ENCODE assay signal across 26 cellular contexts in the genomic region with DNA sequence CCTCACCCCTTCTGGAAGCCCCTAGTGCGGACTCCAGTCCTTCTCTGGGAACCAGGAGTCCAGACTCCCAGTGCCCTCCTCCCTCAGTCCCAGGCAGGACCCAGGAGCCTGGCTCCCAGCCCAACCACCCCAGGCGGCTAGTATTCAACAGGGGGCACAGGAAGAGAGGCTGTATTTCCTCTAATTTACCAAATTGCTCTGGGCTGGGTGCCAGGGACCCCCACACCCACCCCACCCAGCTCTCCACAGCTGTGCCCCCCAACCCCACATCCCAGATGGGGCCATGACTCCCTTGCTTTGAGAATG. TPM values are rescaled to one million over a fixed set of nuclear protein-coding genes. Genes with fewer than 3 reads are reported as not detected.
DNase-seq lines count a peak whose midpoint lies in the region; ATAC-seq, FAIRE-seq and TF ChIP-seq lines count a peak whose summit lies in the region.
"Had no signal": no experiment of that assay in that cellular context is flagged by ENCODE, and none has a peak within 500 bp of the region (broad histone marks: within the 10 kb centered on the region; RNA-seq: fewer than 3 reads in every experiment).

No MANE protein-coding gene starts in this region.

- CTCF ChIA-PET in A549 (lab: Yijun Ruan, JAX): no interaction called here
- CTCF ChIA-PET in Caco-2 (lab: Charles Lee): no interaction called here
- CTCF ChIA-PET in RWPE1 (lab: Yijun Ruan, JAX): no interaction called here

- TF ChIP-seq RAD21 in A549 (conservative IDR thresholded peaks at IDR 0.05 in 1 of 2, IDR thresholded peaks at IDR 0.05 in 1 of 2): no peak

- FAIRE-seq in A549 (lab: Jason Lieb, UNC) (no peak), kidney (lab: Jason Lieb, UNC) (no peak)
- FAIRE-seq: pancreas had no signal

- H3K36me3 ChIP-seq in Caco-2 (ENCODE audit: control insufficient read depth, insufficient read depth, low read length) (no peaks in the 10 kb centered on the region), hepatocyte (replicated peaks; ENCODE audit: insufficient read depth, low read depth) (no peaks in the 10 kb centered on the region), kidney (ENCODE audit: control insufficient read depth in 1 of 2, insufficient read depth in 2 of 2, low read length in 2 of 2) (no peaks in the 10 kb centered on the region), Karpas-422 (ENCODE audit: insufficient read depth, low read length) (no peaks in the 10 kb centered on the region)
- H3K36me3 ChIP-seq: pancreas, Peyer's patch had no signal

- DNase-seq in A549 (ENCODE audit: low read depth in 1 of 2, low spot score in 1 of 2): no peak
- no peak for DNase-seq in Caco-2
- no peak for DNase-seq in RWPE1 (ENCODE audit: low spot score)
- no peak for DNase-seq in hepatocyte (ENCODE audit: low spot score)
- DNase-seq in kidney: no peak
- DNase-seq in NCI-H1436 treated with DMSO at 0.1 percent for 48 hours (lab: John Stamatoyannopoulos, UW): no peak
- DNase-seq in Karpas-422: no peak
- no peak for DNase-seq in NCI-H2227 (lab: John Stamatoyannopoulos, UW; ENCODE audit: unreplicated experiment)
- DNase-seq: activated CD4-positive, alpha-beta T cell treated with anti-CD3 and anti-CD28 coated beads for 36 hours; activated naive CD4-positive, alpha-beta T cell treated with anti-CD3 and anti-CD28 coated beads, Interleukin-2, amount 10 ng/mL, durations not matched to agents 7 days and 5 days; activated T-cell treated with anti-CD3 and anti-CD28 coated beads, Interleukin-2, amount 50 U/mL, for 24 hours; amygdala; caudate nucleus; EL; IMR-90; NCI-H1105; NCI-H446; Peyer's patch; stimulated activated CD4-positive, alpha-beta T cell treated with anti-CD3 and anti-CD28 coated beads, Interleukin-2, amount 100 ng/mL, for 48 hours; stimulated activated naive CD4-positive, alpha-beta T cell treated with Interleukin-2 at 50 U/mL for 16 hours; testis had no signal

- H3K4me2 ChIP-seq in A549 (peak overlapping the region; percentile 97), hepatocyte (peak overlapping the region; percentile 85), Karpas-422 (ENCODE audit: low read depth, low read length, poor library complexity, severe bottlenecking) (no peak overlapping the region)

- no peak for TF ChIP-seq POLR2A in A549 (IDR thresholded peaks at IDR 0.05; ENCODE audit: low read length)

- no peak overlapping the region for H2AFZ ChIP-seq in hepatocyte
- no peak overlapping the region for H2AFZ ChIP-seq in Karpas-422 (ENCODE audit: low read length)

- ATAC-seq in A549: no peak
- ATAC-seq: activated CD4-positive, alpha-beta T cell treated with anti-CD3 and anti-CD28 coated beads for 36 hours; pancreas had no signal

- H3K27ac ChIP-seq in A549 (peak overlapping the region; percentile 9 to 95; a peak in 4 of 6 replicates), RWPE1 (peak overlapping the region; percentile 88), hepatocyte (no peak overlapping the region), kidney (ENCODE audit: low read depth in 2 of 2, low read length in 2 of 2) (no peak overlapping the region), Karpas-422 (ENCODE audit: low read length) (no peak overlapping the region)
- H3K27ac ChIP-seq: pancreas, Peyer's patch, testis had no signal

- H3K79me2 ChIP-seq in hepatocyte (no peaks in the 10 kb centered on the region), Karpas-422 (ENCODE audit: low read length) (no peaks in the 10 kb centered on the region)

- H3K36me3 Mint-ChIP-seq in Caco-2 (ENCODE audit: insufficient read depth, unreplicated experiment): peaks cover 40% of the 10 kb centered on the region

- H3K9me3 ChIP-seq in A549 (no peaks in the 10 kb centered on the region), Caco-2 (no peaks in the 10 kb centered on the region), hepatocyte (ENCODE audit: low read depth) (no peaks in the 10 kb centered on the region), kidney (ENCODE audit: control insufficient read depth in 1 of 2, low read length in 2 of 2) (no peaks in the 10 kb centered on the region), Karpas-422 (ENCODE audit: low read length) (no peaks in the 10 kb centered on the region)
- H3K9me3 ChIP-seq: pancreas, Peyer's patch, testis had no signal

- H3K9me3 Mint-ChIP-seq in Caco-2 (ENCODE audit: unreplicated experiment): peaks cover 10% of the 10 kb centered on the region

- H3K27ac Mint-ChIP-seq in Caco-2 (ENCODE audit: unreplicated experiment): no peak overlapping the region
- H3K27ac Mint-ChIP-seq: activated CD4-positive, alpha-beta T cell treated with anti-CD3 and anti-CD28 coated beads for 36 hours; activated naive CD4-positive, alpha-beta T cell treated with anti-CD3 and anti-CD28 coated beads, Interleukin-2, amount 10 ng/mL, durations not matched to agents 7 days and 5 days; activated T-cell treated with anti-CD3 and anti-CD28 coated beads, Interleukin-2, amount 50 U/mL, for 24 hours; CD14-positive monocyte had no signal

- TF ChIP-seq CTCF in A549 (IDR thresholded peaks at IDR 0.05) (no peak), Caco-2 (IDR thresholded peaks at IDR 0.05; ENCODE audit: insufficient read depth in 1 of 2, low read depth in 1 of 2, low read length in 1 of 2, severe bottlenecking in 1 of 2, unreplicated experiment in 1 of 2) (no peak), RWPE1 (conservative IDR thresholded peaks at IDR 0.05; ENCODE audit: low read depth) (no peak), hepatocyte (IDR thresholded peaks at IDR 0.05; ENCODE audit: poor library complexity) (no peak), kidney (IDR thresholded peaks at IDR 0.05; ENCODE audit: borderline replicate concordance, extremely low read depth, insufficient read depth) (no peak)

- H3K4me3 ChIP-seq in A549: no peak overlapping the region
- no peak overlapping the region for H3K4me3 ChIP-seq in Caco-2 (ENCODE audit: low read depth, low read length)
- no peak overlapping the region for H3K4me3 ChIP-seq in hepatocyte
- no peak overlapping the region for H3K4me3 ChIP-seq in kidney (ENCODE audit: low read length in 2 of 2)
- H3K4me3 ChIP-seq in Karpas-422 (ENCODE audit: low read length): no peak overlapping the region
- H3K4me3 ChIP-seq: pancreas, testis had no signal

- no peak overlapping the region for H3K9ac ChIP-seq in kidney (ENCODE audit: low read length in 2 of 2)
- H3K9ac ChIP-seq in Karpas-422 (ENCODE audit: low read length): no peak overlapping the region

- WGBS in A549 (ENCODE audit: missing lambda C conversion rate): 89% methylated on average over 2 of the region's 2 CpGs
- 78% methylated on average over 2 of the region's 2 CpGs for WGBS in hepatocyte (ENCODE audit: low lambda C conversion rate, missing lambda C conversion rate)

- H3K9me2 ChIP-seq in hepatocyte (replicated peaks; ENCODE audit: insufficient read depth): no peaks in the 10 kb centered on the region
- no peaks in the 10 kb centered on the region for H3K9me2 ChIP-seq in Karpas-422 (replicated peaks; ENCODE audit: insufficient read depth, low read length)

- no TSS peak for BruUV-seq in Caco-2 (replicated peaks; lab: Mats Ljungman, UMichigan)

- no peaks in the 10 kb centered on the region for H3K27me3 Mint-ChIP-seq in Caco-2 (ENCODE audit: insufficient read depth, unreplicated experiment)

- H3K4me1 Mint-ChIP-seq in Caco-2 (ENCODE audit: low read depth, unreplicated experiment): peaks cover 54% of the 10 kb centered on the region

- POLR2A ChIA-PET in A549 (lab: Yijun Ruan, JAX): interaction anchor here (1.1 to 1.3 kb wide), 2 partner anchors 33 to 46 kb away, joined by 3 to 4 read pairs; a partner anchor contains a TSS
- POLR2A ChIA-PET in Caco-2 (lab: Charles Lee): no interaction called here
- POLR2A ChIA-PET in RWPE1 (lab: Yijun Ruan, JAX; ENCODE audit: low non-redundant PET): no interaction called here

- no peak for TF ChIP-seq EP300 in A549 (IDR thresholded peaks at IDR 0.05)

- intact Hi-C loops in Caco-2 (cut with micrococcal nuclease; ENCODE audit: unreplicated experiment) (no loop called here), kidney (cut with DNase I) (no loop called here)

- peak overlapping the region; percentile 83 for H3K4me3 Mint-ChIP-seq in Caco-2 (ENCODE audit: unreplicated experiment)

- H3K4me1 ChIP-seq in A549: peaks cover 72% of the 10 kb centered on the region
- H3K4me1 ChIP-seq in Caco-2: peaks cover 47% of the 10 kb centered on the region
- peaks cover 38% of the 10 kb centered on the region for H3K4me1 ChIP-seq in hepatocyte (ENCODE audit: insufficient read depth)
- peaks cover 0 to 2% of the 10 kb centered on the region in 2 donors for H3K4me1 ChIP-seq in kidney (ENCODE audit: control insufficient read depth in 1 of 2, insufficient read depth in 1 of 2, low read depth in 1 of 2, low read length in 2 of 2)
- peaks cover 6% of the 10 kb centered on the region for H3K4me1 ChIP-seq in Karpas-422 (ENCODE audit: low read length)
- H3K4me1 ChIP-seq: pancreas had no signal

- H3K27me3 ChIP-seq in Caco-2 (replicated peaks; ENCODE audit: control insufficient read depth, insufficient read depth, low read length) (no peaks in the 10 kb centered on the region), hepatocyte (peaks cover 50% of the 10 kb centered on the region), Karpas-422 (ENCODE audit: low read length) (no peaks in the 10 kb centered on the region)
- H3K27me3 ChIP-seq: testis had no signal

- H4K20me1 ChIP-seq in hepatocyte (ENCODE audit: insufficient read depth, poor library complexity, severe bottlenecking) (no peaks in the 10 kb centered on the region), Karpas-422 (ENCODE audit: insufficient read depth, low read depth, low read length) (no peaks in the 10 kb centered on the region)

RNA-seq across cellular contexts. Expression of a gene that starts 3.4 kb away (rescaled TPM):
- polyA plus RNA-seq in A549 (2011; rRNA removed) (2.6 and 3.4 TPM in 2 replicates), A549 (2017; fragmentation: RNase III; extraction: RNeasy Plus Mini Kit Qiagen cat#74134 plus additional on column Dnase treatment) (5.8 to 6.8 TPM (median 6.3 TPM) in 3 replicates), hepatocyte (2.1 and 2.7 TPM in 2 replicates), kidney (ENCODE audit: insufficient read depth, low read depth, low replicate concordance) (0.13 TPM)
- polyA plus RNA-seq in A549 (2012; cell fraction: cytosol; rRNA removed): 4.9 and 6.7 TPM in 2 replicates
- polyA plus RNA-seq in A549 (2012; cell fraction: nucleus; rRNA removed): 17.0 and 20.5 TPM in 2 replicates
- 5.4 and 8.1 TPM in 2 replicates for polyA minus RNA-seq in A549 (2011; rRNA and poly(A)+ RNA removed)
- total RNA-seq in Caco-2 (2022) (6.5 and 7.3 TPM in 2 replicates), hepatocyte (0.40 and 1.00 TPM in 2 replicates), kidney (0.54 TPM)
- not detected in 2 replicates for total RNA-seq in Karpas-422 (2014; rRNA removed; shearing (Covaris generic); ENCODE audit: low replicate concordance)

RNA-seq across cellular contexts. Expression of a gene that starts 5.5 kb away (rescaled TPM):
- polyA plus RNA-seq in A549 (2011; rRNA removed) (200 and 270 TPM in 2 replicates), A549 (2017; fragmentation: RNase III; extraction: RNeasy Plus Mini Kit Qiagen cat#74134 plus additional on column Dnase treatment) (280 to 318 TPM (median 302 TPM) in 3 replicates), hepatocyte (278 and 288 TPM in 2 replicates), kidney (ENCODE audit: insufficient read depth, low read depth, low replicate concordance) (204 TPM)
- polyA plus RNA-seq in A549 (2012; cell fraction: cytosol; rRNA removed): 203 and 269 TPM in 2 replicates
- 238 and 248 TPM in 2 replicates for polyA plus RNA-seq in A549 (2012; cell fraction: nucleus; rRNA removed)
- 222 and 240 TPM in 2 replicates for polyA minus RNA-seq in A549 (2011; rRNA and poly(A)+ RNA removed)
- total RNA-seq in Caco-2 (2022) (375 and 381 TPM in 2 replicates), hepatocyte (164 and 179 TPM in 2 replicates), kidney (169 TPM)
- total RNA-seq in Karpas-422 (2014; rRNA removed; shearing (Covaris generic); ENCODE audit: low replicate concordance): 39.5 and 53.7 TPM in 2 replicates

RNA-seq across cellular contexts. Expression of a gene that starts 32.7 kb away (rescaled TPM):
- polyA plus RNA-seq in A549 (2011; rRNA removed): 2.3 and 2.9 TPM in 2 replicates
- 4.2 and 4.7 TPM in 2 replicates for polyA plus RNA-seq in A549 (2012; cell fraction: cytosol; rRNA removed)
- polyA plus RNA-seq in A549 (2012; cell fraction: nucleus; rRNA removed): 2.8 and 4.1 TPM in 2 replicates
- polyA plus RNA-seq in A549 (2017; fragmentation: RNase III; extraction: RNeasy Plus Mini Kit Qiagen cat#74134 plus additional on column Dnase treatment): 2.5 to 4.4 TPM (median 2.9 TPM) in 3 replicates
- polyA minus RNA-seq in A549 (2011; rRNA and poly(A)+ RNA removed): 4.4 and 4.7 TPM in 2 replicates
- 0.32 TPM in 1 of 2 replicates, not detected in the other for total RNA-seq in Caco-2 (2022)
- not detected in 2 replicates for total RNA-seq in hepatocyte
- polyA plus RNA-seq in hepatocyte: 0.51 and 1.3 TPM in 2 replicates
- total RNA-seq in kidney: not detected
- not detected for polyA plus RNA-seq in kidney (ENCODE audit: insufficient read depth, low read depth, low replicate concordance)
- total RNA-seq in Karpas-422 (2014; rRNA removed; shearing (Covaris generic); ENCODE audit: low replicate concordance): not detected in 2 replicates
- total RNA-seq: activated CD8-positive, alpha-beta memory T cell treated with anti-CD3 and anti-CD28 coated beads for 36 hours; dermis microvascular lymphatic vessel endothelial cell; IMR-90; myocyte; Peyer's patch had no signal
- polyA plus RNA-seq: CD14-positive monocyte, IMR-90 had no signal

RNA-seq across cellular contexts. Expression of a gene that starts 33.1 kb away (rescaled TPM):
- 7.4 and 7.6 TPM in 2 replicates for polyA plus RNA-seq in A549 (2011; rRNA removed)
- polyA plus RNA-seq in A549 (2012; cell fraction: cytosol; rRNA removed): 10.5 and 14.5 TPM in 2 replicates
- polyA plus RNA-seq in A549 (2012; cell fraction: nucleus; rRNA removed): 33.4 and 45.5 TPM in 2 replicates
- polyA plus RNA-seq in A549 (2017; fragmentation: RNase III; extraction: RNeasy Plus Mini Kit Qiagen cat#74134 plus additional on column Dnase treatment): 6.3 to 7.0 TPM (median 6.4 TPM) in 3 replicates
- 9.5 and 15.0 TPM in 2 replicates for polyA minus RNA-seq in A549 (2011; rRNA and poly(A)+ RNA removed)
- total RNA-seq in Caco-2 (2022): 20.4 and 24.4 TPM in 2 replicates
- 5.3 and 5.9 TPM in 2 replicates for total RNA-seq in hepatocyte
- polyA plus RNA-seq in hepatocyte: 11.2 and 20.8 TPM in 2 replicates
- total RNA-seq in kidney: 9.2 TPM
- 15.7 TPM for polyA plus RNA-seq in kidney (ENCODE audit: insufficient read depth, low read depth, low replicate concordance)
- 7.8 and 10.4 TPM in 2 replicates for total RNA-seq in Karpas-422 (2014; rRNA removed; shearing (Covaris generic); ENCODE audit: low replicate concordance)

RNA-seq across cellular contexts. Expression of a gene that starts 49.0 kb away (rescaled TPM):
- polyA plus RNA-seq in A549 (2011; rRNA removed) (40.0 and 48.1 TPM in 2 replicates), A549 (2017; fragmentation: RNase III; extraction: RNeasy Plus Mini Kit Qiagen cat#74134 plus additional on column Dnase treatment) (82.1 to 87.0 TPM (median 84.2 TPM) in 3 replicates), hepatocyte (33.1 and 36.6 TPM in 2 replicates), kidney (ENCODE audit: insufficient read depth, low read depth, low replicate concordance) (19.0 TPM)
- 64.4 and 73.9 TPM in 2 replicates for polyA plus RNA-seq in A549 (2012; cell fraction: cytosol; rRNA removed)
- 93.3 and 105 TPM in 2 replicates for polyA plus RNA-seq in A549 (2012; cell fraction: nucleus; rRNA removed)
- polyA minus RNA-seq in A549 (2011; rRNA and poly(A)+ RNA removed): 28.1 and 30.0 TPM in 2 replicates
- total RNA-seq in Caco-2 (2022) (77.3 and 77.4 TPM in 2 replicates), hepatocyte (25.2 and 25.9 TPM in 2 replicates), kidney (34.0 TPM)
- total RNA-seq in Karpas-422 (2014; rRNA removed; shearing (Covaris generic); ENCODE audit: low replicate concordance): 15.9 and 22.2 TPM in 2 replicates

Comparison
In these comparisons a context has a peak if more than half of its experiments do, and no peak if none do; other contexts are left out.
1. H3K27ac ChIP-seq: peak in A549 (2 of 2) and RWPE1 (single experiment); none in hepatocyte (single experiment), kidney (0 of 2) and Karpas-422 (single experiment).